37 cellular contexts compared by ENCODE assay signal in the genomic region with DNA sequence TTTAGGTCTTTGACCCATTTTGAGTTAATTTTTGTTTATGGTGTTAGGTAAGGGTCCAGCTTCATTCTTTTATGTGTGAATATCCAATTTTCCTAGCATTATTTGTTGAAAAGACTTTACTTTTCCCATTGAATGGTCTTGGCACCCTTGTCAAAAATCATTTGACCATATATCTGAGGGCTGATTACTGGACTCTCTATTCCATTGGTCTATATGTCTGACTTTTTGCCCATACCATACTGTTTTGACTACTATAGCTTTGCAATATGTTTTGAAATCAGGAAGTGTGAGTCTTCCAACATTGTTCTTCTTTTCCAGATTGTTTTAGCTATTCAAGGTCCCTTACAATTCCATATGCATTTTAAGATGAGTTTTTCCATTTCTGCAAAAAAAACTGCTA.
"Had no signal": no experiment of that assay in that cellular context is flagged by ENCODE, and none has a peak within 500 bp of the region (broad histone marks: within the 10 kb centered on the region; RNA-seq: fewer than 3 reads in every experiment).

No MANE protein-coding gene starts in this region.

- H3K27ac ChIP-seq: adrenal gland, body of pancreas, esophagus muscularis mucosa, foreskin keratinocyte, gastrocnemius medialis, heart left ventricle, WERI-Rb-1 had no signal

- H3K4me1 ChIP-seq: adrenal gland, body of pancreas, esophagus muscularis mucosa, foreskin keratinocyte, gastrocnemius medialis, heart left ventricle had no signal

- H3K27me3 ChIP-seq: body of pancreas, gastrocnemius medialis had no signal

- H3K4me3 Mint-ChIP-seq: activated CD4-positive, alpha-beta memory T cell treated with anti-CD3 and anti-CD28 coated beads for 36 hours; activated CD4-positive, alpha-beta T cell treated with anti-CD3 and anti-CD28 coated beads for 36 hours; activated CD4-positive, alpha-beta T cell treated with anti-CD3 and anti-CD28 coated beads, Interleukin-2, amount 10 ng/mL, durations not matched to agents 24 days and 14 days; activated CD8-positive, alpha-beta memory T cell treated with anti-CD3 and anti-CD28 coated beads, Interleukin-2, amount 10 ng/mL, durations not matched to agents 7 days and 5 days; activated CD8-positive, alpha-beta T cell treated with anti-CD3 and anti-CD28 coated beads, Interleukin-2, amount 10 ng/mL, durations not matched to agents 7 days and 5 days; activated naive CD4-positive, alpha-beta T cell treated with anti-CD3 and anti-CD28 coated beads for 36 hours; activated naive CD4-positive, alpha-beta T cell treated with anti-CD3 and anti-CD28 coated beads, Interleukin-2, amount 50 U/mL, for 24 hours; activated naive CD8-positive, alpha-beta T cell treated with anti-CD3 and anti-CD28 coated beads for 36 hours; activated naive CD8-positive, alpha-beta T cell treated with anti-CD3 and anti-CD28 coated beads, Interleukin-2, amount 50 U/mL, for 24 hours; activated T-helper 1 cell treated with anti-CD3 and anti-CD28 coated beads, Interleukin-12 subunit alpha, Interleukin-12 subunit beta, Interleukin-2, Interleukin-4 antibody, amounts not matched to agents 30 ng/mL and 10 ng/mL and 1 ng/mL, durations not matched to agents 14 hours and 24 hours and 36 hours; endodermal cell; T-helper 17 cell; T-helper 2 cell treated with Interferon-gamma antibody and Interleukin-4, amounts not matched to agents 5 μg/mL and 100 μg/mL, for 36 hours had no signal

- H3K4me1 Mint-ChIP-seq: activated CD4-positive, alpha-beta T cell treated with anti-CD3 and anti-CD28 coated beads for 36 hours; activated CD8-positive, alpha-beta memory T cell treated with anti-CD3 and anti-CD28 coated beads, Interleukin-2, amount 10 ng/mL, durations not matched to agents 7 days and 5 days; activated naive CD4-positive, alpha-beta T cell treated with anti-CD3 and anti-CD28 coated beads, Interleukin-2, amount 50 U/mL, for 24 hours; activated naive CD8-positive, alpha-beta T cell treated with anti-CD3 and anti-CD28 coated beads for 36 hours; activated naive CD8-positive, alpha-beta T cell treated with anti-CD3 and anti-CD28 coated beads, Interleukin-2, amount 50 U/mL, for 24 hours; endodermal cell; T-helper 17 cell had no signal

- DNase-seq: activated CD4-positive, alpha-beta memory T cell treated with anti-CD3 and anti-CD28 coated beads for 36 hours; activated CD4-positive, alpha-beta T cell treated with anti-CD3 and anti-CD28 coated beads for 36 hours; activated CD4-positive, alpha-beta T cell treated with anti-CD3 and anti-CD28 coated beads, Interleukin-2, amount 10 ng/mL, durations not matched to agents 24 days and 14 days; activated CD4-positive, CD25-positive, alpha-beta regulatory T cell; activated CD4-positive, CD25-positive, alpha-beta regulatory T cell treated with anti-CD3 and anti-CD28 coated beads, Interleukin-2, amount 50 U/mL, for 72 hours; activated CD8-positive, alpha-beta memory T cell treated with anti-CD3 and anti-CD28 coated beads, Interleukin-2, amount 10 ng/mL, durations not matched to agents 7 days and 5 days; activated CD8-positive, alpha-beta memory T cell treated with anti-CD3 and anti-CD28 coated beads, Interleukin-2, amount 50 U/mL, for 4 hours; activated CD8-positive, alpha-beta T cell treated with anti-CD3 and anti-CD28 coated beads, Interleukin-2, amount 10 ng/mL, durations not matched to agents 7 days and 5 days; activated effector memory CD4-positive, alpha-beta T cell treated with anti-CD3 and anti-CD28 coated beads, Interleukin-2, amount 50 U/mL, for 16 hours; activated naive CD4-positive, alpha-beta T cell treated with anti-CD3 and anti-CD28 coated beads for 36 hours; activated naive CD8-positive, alpha-beta T cell treated with anti-CD3 and anti-CD28 coated beads for 36 hours; activated naive CD8-positive, alpha-beta T cell treated with anti-CD3 and anti-CD28 coated beads, Interleukin-2, amount 50 U/mL, for 24 hours; activated T-cell treated with anti-CD3 and anti-CD28 coated beads, Interleukin-2, amount 50 U/mL, for 1 hour; activated T-cell treated with anti-CD3 and anti-CD28 coated beads, Interleukin-2, amount 50 U/mL, for 48 hours; adrenal gland; amygdala; aorta; body of pancreas; caudate nucleus; cortex of kidney; dermis blood vessel endothelial cell; effector CD8-positive, alpha-beta T cell; endodermal cell; foreskin keratinocyte; gastrocnemius medialis; glutamatergic neuron; heart left ventricle; T-helper 1 cell; T-helper 17 cell; T1000; WERI-Rb-1 had no signal

- ATAC-seq: activated CD4-positive, alpha-beta T cell treated with anti-CD3 and anti-CD28 coated beads for 36 hours; activated CD8-positive, alpha-beta memory T cell treated with anti-CD3 and anti-CD28 coated beads, Interleukin-2, amount 10 ng/mL, durations not matched to agents 7 days and 5 days; activated CD8-positive, alpha-beta T cell treated with anti-CD3 and anti-CD28 coated beads, Interleukin-2, amount 10 ng/mL, durations not matched to agents 7 days and 5 days; activated naive CD8-positive, alpha-beta T cell treated with anti-CD3 and anti-CD28 coated beads, Interleukin-2, amount 50 U/mL, for 24 hours; body of pancreas; foreskin keratinocyte; gastrocnemius medialis; heart left ventricle; T-helper 17 cell had no signal

- H3K36me3 ChIP-seq: adrenal gland, esophagus muscularis mucosa, gastrocnemius medialis, heart left ventricle, WERI-Rb-1 had no signal

- H3K9me3 Mint-ChIP-seq: activated naive CD4-positive, alpha-beta T cell treated with anti-CD3 and anti-CD28 coated beads for 36 hours had no signal

- H3K4me3 ChIP-seq: adrenal gland, body of pancreas, esophagus muscularis mucosa, gastrocnemius medialis, heart left ventricle had no signal

- H3K27ac Mint-ChIP-seq: activated CD4-positive, alpha-beta memory T cell treated with anti-CD3 and anti-CD28 coated beads for 36 hours; activated CD4-positive, alpha-beta T cell treated with anti-CD3 and anti-CD28 coated beads for 36 hours; activated CD4-positive, alpha-beta T cell treated with anti-CD3 and anti-CD28 coated beads, Interleukin-2, amount 10 ng/mL, durations not matched to agents 24 days and 14 days; activated CD8-positive, alpha-beta memory T cell treated with anti-CD3 and anti-CD28 coated beads, Interleukin-2, amount 10 ng/mL, durations not matched to agents 7 days and 5 days; activated CD8-positive, alpha-beta T cell treated with anti-CD3 and anti-CD28 coated beads, Interleukin-2, amount 10 ng/mL, durations not matched to agents 7 days and 5 days; activated naive CD4-positive, alpha-beta T cell treated with anti-CD3 and anti-CD28 coated beads for 36 hours; activated naive CD4-positive, alpha-beta T cell treated with anti-CD3 and anti-CD28 coated beads, Interleukin-2, amount 50 U/mL, for 24 hours; activated naive CD8-positive, alpha-beta T cell treated with anti-CD3 and anti-CD28 coated beads for 36 hours; activated naive CD8-positive, alpha-beta T cell treated with anti-CD3 and anti-CD28 coated beads, Interleukin-2, amount 50 U/mL, for 24 hours; activated T-helper 1 cell treated with anti-CD3 and anti-CD28 coated beads, Interleukin-12 subunit alpha, Interleukin-12 subunit beta, Interleukin-2, Interleukin-4 antibody, amounts not matched to agents 30 ng/mL and 10 ng/mL and 1 ng/mL, durations not matched to agents 14 hours and 24 hours and 36 hours; activated T-helper 2 cell treated with anti-CD3 and anti-CD28 coated beads, Interferon-gamma antibody, Interleukin-2, Interleukin-4, amounts not matched to agents 10 μg/mL and 5 μg/mL and 100 μg/mL, durations not matched to agents 14 hours and 24 hours and 36 hours; endodermal cell; T-helper 17 cell; T-helper 2 cell treated with Interferon-gamma antibody and Interleukin-4, amounts not matched to agents 5 μg/mL and 100 μg/mL, for 36 hours had no signal

- FAIRE-seq: colon had no signal

- H3K9me3 ChIP-seq: adrenal gland, body of pancreas had no signal

- H3K36me3 Mint-ChIP-seq: activated CD4-positive, alpha-beta memory T cell treated with anti-CD3 and anti-CD28 coated beads for 36 hours; activated naive CD8-positive, alpha-beta T cell treated with anti-CD3 and anti-CD28 coated beads for 36 hours had no signal
